Comparison of ENCODE assay signal across 25 cellular contexts in genomic region chr16:77233799-77234502, GRCh38. TPM values are rescaled to one million over a fixed set of nuclear protein-coding genes. Genes with fewer than 3 reads are reported as not detected.
"Had no signal": no experiment of that assay in that cellular context is flagged by ENCODE, and none has a peak within 500 bp of the region (broad histone marks: within the 10 kb centered on the region; RNA-seq: fewer than 3 reads in every experiment).

No MANE protein-coding gene starts in this region.

- H3K4me1 ChIP-seq: pancreas, prostate gland, testis, upper lobe of right lung had no signal

- ATAC-seq: naive thymus-derived CD8-positive, alpha-beta T cell; pancreas; right cardiac atrium; sciatic nerve; stimulated activated naive B cell treated with anti-CD40 and anti-IgM and Interleukin-4, amounts not matched to agents 10 μg/mL and 1 μg/mL and 100 μg/mL, for 72 hours; stimulated activated naive CD8-positive, alpha-beta T cell treated with anti-CD3 and anti-CD28 coated beads, Interleukin-15, Interleukin-2, amounts not matched to agents 100 U/mL and 50 U/mL, for 24 hours; upper lobe of right lung had no signal

- DNase-seq: islet precursor cell; left ventricle myocardium inferior; naive thymus-derived CD8-positive, alpha-beta T cell; nucleus accumbens; pancreas; posterior cingulate gyrus; retina; right cardiac atrium; stimulated activated CD4-positive, alpha-beta T cell treated with anti-CD3 and anti-CD28 coated beads, Interleukin-12 subunit alpha, Interleukin-12 subunit beta, amount 100 ng/mL, for 4 hours; stimulated activated CD4-positive, alpha-beta T cell treated with anti-CD3 and anti-CD28 coated beads, Interleukin-15, amount 100 ng/mL, for 24 hours; stimulated activated CD4-positive, alpha-beta T cell treated with anti-CD3 and anti-CD28 coated beads, Interleukin-2, amount 100 ng/mL, for 24 hours; stimulated activated CD4-positive, alpha-beta T cell treated with anti-CD3 and anti-CD28 coated beads, Interleukin-4, amount 100 ng/mL, for 1 hour; stimulated activated naive B cell treated with anti-CD40 and anti-IgM and Interleukin-4, amounts not matched to agents 10 μg/mL and 1 μg/mL and 100 μg/mL, for 72 hours; stimulated activated naive CD8-positive, alpha-beta T cell treated with anti-CD3 and anti-CD28 coated beads, Interleukin-15, Interleukin-2, amounts not matched to agents 100 U/mL and 50 U/mL, for 24 hours; stomach; testis; thyroid gland; trophoblast cell; upper lobe of right lung had no signal

- FAIRE-seq: pancreas, urothelium cell line had no signal

- H3K27ac ChIP-seq: left ventricle myocardium inferior, pancreas, prostate gland, skin epidermis, stomach, testis, thyroid gland, upper lobe of right lung had no signal

- H3K9me3 ChIP-seq: left ventricle myocardium inferior, pancreas, prostate gland, stomach, testis, thyroid gland, upper lobe of right lung had no signal

- H3K4me3 ChIP-seq: left ventricle myocardium inferior, lung, pancreas, prostate gland, stomach, testis, thyroid gland, upper lobe of right lung had no signal

- H3K27me3 ChIP-seq: testis, thyroid gland had no signal

- H3K36me3 ChIP-seq: left ventricle myocardium inferior, pancreas, prostate gland, stomach, thyroid gland, upper lobe of right lung had no signal

RNA-seq across cellular contexts. Expression of gene SYCE1L, which starts 34.7 kb away (rescaled TPM):
- total RNA-seq: osteoblast had no signal
